ENCODE assay signal across 9 cellular contexts in the genomic region with DNA sequence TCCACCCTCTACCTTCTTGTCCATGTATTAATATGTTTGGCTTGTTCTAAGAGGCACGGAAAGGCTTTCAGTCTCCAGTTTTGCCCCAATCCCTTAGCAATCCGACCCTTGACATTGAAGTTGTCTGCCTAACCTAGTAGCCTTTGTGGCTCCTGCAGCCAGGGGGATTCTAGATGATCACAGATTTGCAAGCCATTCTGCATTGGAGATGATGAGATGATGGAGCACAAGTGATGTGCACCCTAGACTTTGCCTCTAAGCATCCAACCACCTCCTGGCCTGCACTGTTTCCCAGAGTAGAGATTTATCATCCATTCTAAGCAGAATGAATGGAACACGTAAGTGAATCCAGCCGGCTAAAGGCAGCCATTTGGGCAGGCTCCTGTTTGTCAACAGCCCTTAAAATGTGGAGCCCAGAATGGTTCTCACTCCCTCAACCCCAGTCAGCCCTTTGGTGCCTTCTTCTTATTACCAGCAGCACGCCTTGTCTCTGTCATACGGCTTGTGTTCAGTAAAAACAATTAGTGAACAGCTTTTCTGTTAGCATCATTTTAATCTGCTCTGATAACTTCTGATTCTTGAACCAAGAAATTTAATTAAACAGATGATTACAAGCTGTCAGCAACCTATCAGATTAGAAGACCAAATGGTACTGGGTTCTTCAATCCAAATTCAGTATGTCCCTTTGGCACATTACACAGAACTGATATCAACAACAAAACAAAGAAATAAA. TPM values are rescaled to one million over a fixed set of nuclear protein-coding genes. Genes with fewer than 3 reads are reported as not detected.
DNase-seq lines count a peak whose midpoint lies in the region; ATAC-seq and TF ChIP-seq lines count a peak whose summit lies in the region.
"Had no signal": no experiment of that assay in that cellular context is flagged by ENCODE, and none has a peak within 500 bp of the region (broad histone marks: within the 10 kb centered on the region; RNA-seq: fewer than 3 reads in every experiment).

No MANE protein-coding gene starts in this region.

- 71 to 81% methylated on average over 6 of the region's 6 CpGs for WGBS in body of pancreas, 2 donors

- H3K4me3 Mint-ChIP-seq in CD8-positive, alpha-beta memory T cell: peak overlapping the region; percentile 59 to 88 (median 84)
- peak overlapping the region in 3 of 4 donors; percentile 85 to 88 (median 87) for H3K4me3 Mint-ChIP-seq in IgD-negative memory B cell
- H3K4me3 Mint-ChIP-seq in nephron: peak overlapping the region in 1 of 3 experiments; percentile 61

- H3K27ac ChIP-seq in CD8-positive, alpha-beta memory T cell (ENCODE audit: low read depth, low read length): peak overlapping the region; percentile 85
- H3K27ac ChIP-seq in body of pancreas: peak overlapping the region; percentile 3 to 78 (median 36)

- peaks cover 0 to 8% (median 0%) of the 10 kb centered on the region in 3 donors for H3K36me3 Mint-ChIP-seq in CD8-positive, alpha-beta memory T cell
- H3K36me3 Mint-ChIP-seq in IgD-negative memory B cell (no peaks in the 10 kb centered on the region), nephron (ENCODE audit: low read depth) (no peaks in the 10 kb centered on the region)

- ATAC-seq in body of pancreas: no peak
- ATAC-seq in left colon: no peak
- no peak for ATAC-seq in HG03135 (IDR thresholded peaks at IDR 0.05; ENCODE audit: unreplicated experiment)

- H3K9me3 Mint-ChIP-seq in CD8-positive, alpha-beta memory T cell: no peaks in the 10 kb centered on the region
- no peaks in the 10 kb centered on the region for H3K9me3 Mint-ChIP-seq in IgD-negative memory B cell
- H3K9me3 Mint-ChIP-seq in nephron: no peaks in the 10 kb centered on the region

- H3K27ac Mint-ChIP-seq in CD8-positive, alpha-beta memory T cell: peak overlapping the region; percentile 95 to 100 (median 99)
- peak overlapping the region; percentile 96 to 99 (median 96) for H3K27ac Mint-ChIP-seq in IgD-negative memory B cell
- H3K27ac Mint-ChIP-seq in nephron: peak overlapping the region; percentile 31 to 96 (median 94)

- no peaks in the 10 kb centered on the region for H3K27me3 ChIP-seq in CD8-positive, alpha-beta memory T cell (ENCODE audit: insufficient read depth, low read length, poor library complexity, severe bottlenecking)
- H3K27me3 ChIP-seq in body of pancreas: no peaks in the 10 kb centered on the region

- no peaks in the 10 kb centered on the region for H3K36me3 ChIP-seq in CD8-positive, alpha-beta memory T cell (ENCODE audit: insufficient read depth, low read length)
- H3K36me3 ChIP-seq in body of pancreas (replicated peaks in 1 of 2; ENCODE audit: insufficient read depth in 1 of 2, low read depth in 2 of 2): no peaks in the 10 kb centered on the region

- peaks cover 85 to 91% (median 87%) of the 10 kb centered on the region in 3 donors for H3K4me1 Mint-ChIP-seq in CD8-positive, alpha-beta memory T cell
- H3K4me1 Mint-ChIP-seq in IgD-negative memory B cell (peaks cover 57 to 71% (median 58%) of the 10 kb centered on the region in 3 donors), nephron (peaks cover 62% of the 10 kb centered on the region)

- H3K9me3 ChIP-seq in CD8-positive, alpha-beta memory T cell (ENCODE audit: low read length): no peaks in the 10 kb centered on the region
- no peaks in the 10 kb centered on the region for H3K9me3 ChIP-seq in body of pancreas

- H3K27me3 Mint-ChIP-seq in CD8-positive, alpha-beta memory T cell: no peaks in the 10 kb centered on the region
- no peaks in the 10 kb centered on the region for H3K27me3 Mint-ChIP-seq in IgD-negative memory B cell
- H3K27me3 Mint-ChIP-seq in nephron (ENCODE audit: low read depth): peaks cover 6% of the 10 kb centered on the region

- POLR2A ChIA-PET in CD8-positive, alpha-beta memory T cell (lab: Charles Lee): interaction anchor here (0.6 to 6.7 kb wide), 16 partner anchors 11 to 338 kb away, joined by 3 to 116 read pairs (median 6); a partner anchor contains a TSS

- H3K4me3 ChIP-seq in CD8-positive, alpha-beta memory T cell (ENCODE audit: low read length): peak overlapping the region; percentile 6
- H3K4me3 ChIP-seq in body of pancreas: no peak overlapping the region

- intact Hi-C loops in body of pancreas (cut with DNase I) (loop anchor here (5.0 kb wide), 1 partner anchor 180 kb away; no protein-coding TSS in a partner anchor), left colon (cut with DNase I, micrococcal nuclease) (loop anchor here in 1 of 2 donors (10.0 kb wide), 1 partner anchor 177 kb away; no protein-coding TSS in a partner anchor)

- CTCF ChIA-PET in CD8-positive, alpha-beta memory T cell (lab: Charles Lee): interaction anchor here (0.9 to 20.8 kb wide), 9 partner anchors 10 to 60 kb away, joined by 3 to 363 read pairs (median 5); a partner anchor contains a TSS

- peaks cover 89% of the 10 kb centered on the region for H3K4me1 ChIP-seq in CD8-positive, alpha-beta memory T cell (ENCODE audit: insufficient read depth, low read length)
- H3K4me1 ChIP-seq in body of pancreas: peaks cover 39% of the 10 kb centered on the region

- TF ChIP-seq CTCF in body of pancreas (IDR thresholded peaks at IDR 0.05) (no peak), nephron (IDR thresholded peaks at IDR 0.05; ENCODE audit: unreplicated experiment in 3 of 3) (no peak)

- TF ChIP-seq POLR2A in body of pancreas (IDR thresholded peaks at IDR 0.05): no peak

- no peak for DNase-seq in CD8-positive, alpha-beta memory T cell
- no peak for DNase-seq in body of pancreas
- DNase-seq in NCI-H446 treated with DMSO at 0.1 percent for 48 hours (lab: John Stamatoyannopoulos, UW): no peak
- no peak for DNase-seq in left colon
- DNase-seq in midbrain (lab: John Stamatoyannopoulos, UW): no peak
- DNase-seq: occipital lobe had no signal

RNA-seq across cellular contexts. Expression of a gene that starts 5.7 kb away (rescaled TPM):
- total RNA-seq in CD8-positive, alpha-beta memory T cell: 100 to 1,000 TPM; 316 to 322 TPM
- 12.1 TPM for polyA plus RNA-seq in CD8-positive, alpha-beta memory T cell
- 1.3 TPM for polyA plus RNA-seq in IgD-negative memory B cell
- total RNA-seq in body of pancreas: 1 to 10 TPM; 4.4 to 8.2 TPM
- total RNA-seq in left colon: 1 to 10 TPM; 2.2 to 2.8 TPM

RNA-seq across cellular contexts. Expression of a gene that starts 55.3 kb away (rescaled TPM):
- 100 to 1,000 TPM; 206 to 214 TPM for total RNA-seq in CD8-positive, alpha-beta memory T cell
- polyA plus RNA-seq in CD8-positive, alpha-beta memory T cell: 8.3 TPM
- 3.9 TPM for polyA plus RNA-seq in IgD-negative memory B cell
- total RNA-seq in body of pancreas (1 to 10 TPM; 5.4 to 6.9 TPM), left colon (10 to 100 TPM; 11.6 to 14.5 TPM)

Comparison
In these comparisons a context has a peak if more than half of its experiments do, and no peak if none do; other contexts are left out.
1. RNA of a gene that starts 5.7 kb away (total RNA-seq): 316 to 322 TPM in CD8-positive, alpha-beta memory T cell; 4.4 to 8.2 TPM in body of pancreas and 2.2 to 2.8 TPM in left colon; every median in the first group is over 10 times any median in the second.
2. RNA of a gene that starts 55.3 kb away (total RNA-seq): 206 to 214 TPM in CD8-positive, alpha-beta memory T cell; 11.6 to 14.5 TPM in left colon and 5.4 to 6.9 TPM in body of pancreas; every median in the first group is over 10 times any median in the second.
3. Peak in every context shown above with its lines, with median percentiles within 50 percentile points of each other: H3K27ac Mint-ChIP-seq.